8 cellular contexts compared by ENCODE assay signal in genomic region chr2:37713258-37713700, GRCh38. TPM values are rescaled to one million over a fixed set of nuclear protein-coding genes. Genes with fewer than 3 reads are reported as not detected.
DNase-seq lines count a peak whose midpoint lies in the region; ATAC-seq and TF ChIP-seq lines count a peak whose summit lies in the region.
"Had no signal": no experiment of that assay in that cellular context is flagged by ENCODE, and none has a peak within 500 bp of the region (broad histone marks: within the 10 kb centered on the region; RNA-seq: fewer than 3 reads in every experiment).

No MANE protein-coding gene starts in this region.

- no peaks in the 10 kb centered on the region for H3K4me1 ChIP-seq in prostate gland (replicated peaks)

- H3K27ac ChIP-seq in prostate gland: no peak overlapping the region

- ATAC-seq in GM18511 (IDR thresholded peaks at IDR 0.05; ENCODE audit: unreplicated experiment) (peak; percentile 66), HG03457 (IDR thresholded peaks at IDR 0.05; ENCODE audit: unreplicated experiment) (no peak)

- H3K36me3 ChIP-seq in prostate gland: no peaks in the 10 kb centered on the region

- no peaks in the 10 kb centered on the region for H3K27me3 ChIP-seq in prostate gland (replicated peaks; ENCODE audit: insufficient read depth)

- no peaks in the 10 kb centered on the region for H3K9me3 ChIP-seq in prostate gland

- no peak for TF ChIP-seq POLR2A in prostate gland (IDR thresholded peaks at IDR 0.05)

- no peak for TF ChIP-seq CTCF in astrocyte of the cerebellum (IDR thresholded peaks at IDR 0.05; ENCODE audit: low read depth, low read length, missing control alignments)
- no peak for TF ChIP-seq CTCF in prostate gland (IDR thresholded peaks at IDR 0.05)

- WGBS in prostate gland: 81% methylated on average over 3 of the region's 3 CpGs

- no peak overlapping the region for H3K4me3 ChIP-seq in astrocyte of the cerebellum (ENCODE audit: low read depth, low read length)
- H3K4me3 ChIP-seq in skeletal muscle cell (ENCODE audit: low read depth, low read length): no peak overlapping the region
- H3K4me3 ChIP-seq in prostate gland: no peak overlapping the region
- H3K4me3 ChIP-seq: lung had no signal

- peak; percentile 71 for DNase-seq in NCI-H226
- peak; percentile 69 for DNase-seq in astrocyte of the cerebellum (ENCODE audit: low read depth)
- peak; percentile 91 for DNase-seq in skeletal muscle cell (ENCODE audit: low read depth)
- DNase-seq in prostate gland (ENCODE audit: low spot score): no peak
- no peak for DNase-seq in NCI-H524 treated with DMSO at 0.1 percent for 48 hours (lab: John Stamatoyannopoulos, UW)

- intact Hi-C loops in prostate gland (cut with DNase I): no loop called here

- in situ Hi-C loops in astrocyte of the cerebellum (cut with HindIII; ENCODE audit: low sequenced_read_pairs): no loop called here

RNA-seq across cellular contexts. Expression of gene CDC42EP3, which starts 41.8 kb away (rescaled TPM):
- total RNA-seq in prostate gland: 10 to 100 TPM; 38.5 to 75.5 TPM

Comparison
In these comparisons a context has a peak if more than half of its experiments do, and no peak if none do; other contexts are left out.
1. DNase-seq: peak in NCI-H226 (single experiment), astrocyte of the cerebellum (single experiment) and skeletal muscle cell (single experiment); none in prostate gland (single experiment) and NCI-H524 treated with DMSO at 0.1 percent for 48 hours (single experiment).